33 cellular contexts compared by ENCODE assay signal in the genomic region with DNA sequence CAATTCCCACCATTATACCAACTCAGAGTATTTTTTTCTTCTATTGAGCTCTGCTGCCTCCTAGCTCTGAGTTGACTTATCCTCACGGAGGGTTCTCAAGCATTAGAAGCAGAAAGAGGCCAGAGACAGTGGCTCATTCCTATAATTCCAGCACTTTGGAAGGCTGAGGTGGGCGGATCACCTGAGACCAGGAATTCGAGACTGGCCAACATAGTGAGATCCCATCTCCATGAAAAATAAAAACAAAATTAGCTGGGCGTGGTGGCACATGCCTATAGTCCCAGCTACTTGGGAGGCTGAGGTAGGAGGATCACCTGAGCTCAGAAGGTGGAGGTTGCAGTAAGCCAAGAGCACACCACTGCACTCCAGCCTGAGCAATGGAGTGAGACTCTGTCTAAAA. TPM values are rescaled to one million over a fixed set of nuclear protein-coding genes. Genes with fewer than 3 reads are reported as not detected.
A peak's percentile ranks its signal among the peaks of the same experiment; 100 is the strongest.
DNase-seq lines count a peak whose midpoint lies in the region; ATAC-seq and TF ChIP-seq lines count a peak whose summit lies in the region.
"Had no signal": no experiment of that assay in that cellular context is flagged by ENCODE, and none has a peak within 500 bp of the region (broad histone marks: within the 10 kb centered on the region; RNA-seq: fewer than 3 reads in every experiment).

No MANE protein-coding gene starts in this region.

- no TSS peak for BruUV-seq in OCI-LY7 (replicated peaks; lab: Mats Ljungman, UMichigan)

- H4K20me1 ChIP-seq in GM23248 (ENCODE audit: insufficient read depth) (no peaks in the 10 kb centered on the region), OCI-LY7 (ENCODE audit: insufficient read depth, low read length) (no peaks in the 10 kb centered on the region)

- intact Hi-C loops in OCI-LY7 (cut with micrococcal nuclease; ENCODE audit: unreplicated experiment) = loop anchor here (2.0 kb wide), 1 partner anchor 51 kb away; the partner anchor contains the start of gene PSMD9

- H3K27me3 ChIP-seq in GM23248 (replicated peaks; ENCODE audit: insufficient read depth) = no peaks in the 10 kb centered on the region
- H3K27me3 ChIP-seq in neutrophil = no peaks in the 10 kb centered on the region
- H3K27me3 ChIP-seq: esophagus squamous epithelium, right atrium auricular region, SJCRH30, testis had no signal

- H3K4me3 Mint-ChIP-seq in activated naive CD8-positive, alpha-beta T cell treated with anti-CD3 and anti-CD28 coated beads for 36 hours = no peak overlapping the region
- H3K4me3 Mint-ChIP-seq: activated T-helper 17 cell treated with anti-CD3 and anti-CD28 coated beads, Interleukin-2, amount 50 U/mL, for 72 hours; dendritic cell treated with granulocyte-macrophage colony-stimulating factor and Interleukin-4, amounts not matched to agents 40 ng/mL and 50 ng/mL, for 4 days; nephron progenitor cell had no signal

- no peaks in the 10 kb centered on the region for H3K36me3 Mint-ChIP-seq in activated naive CD8-positive, alpha-beta T cell treated with anti-CD3 and anti-CD28 coated beads for 36 hours
- H3K36me3 Mint-ChIP-seq: activated naive CD4-positive, alpha-beta T cell treated with anti-CD3 and anti-CD28 coated beads, Interleukin-2, amount 50 U/mL, for 72 hours had no signal

- no peaks in the 10 kb centered on the region for H3K36me3 ChIP-seq in GM23248 (ENCODE audit: low read depth)
- H3K36me3 ChIP-seq in OCI-LY7 (ENCODE audit: insufficient read depth, low read length) = no peaks in the 10 kb centered on the region
- no peaks in the 10 kb centered on the region for H3K36me3 ChIP-seq in neutrophil
- H3K36me3 ChIP-seq: lower lobe of right lung, right atrium auricular region, SJCRH30, WERI-Rb-1 had no signal

- no peak overlapping the region for H3K27ac Mint-ChIP-seq in activated naive CD8-positive, alpha-beta T cell treated with anti-CD3 and anti-CD28 coated beads for 36 hours
- H3K27ac Mint-ChIP-seq: activated T-helper 17 cell treated with anti-CD3 and anti-CD28 coated beads, Interleukin-2, amount 50 U/mL, for 72 hours; dendritic cell treated with granulocyte-macrophage colony-stimulating factor and Interleukin-4, amounts not matched to agents 40 ng/mL and 50 ng/mL, for 4 days; nephron progenitor cell had no signal

- CTCF ChIA-PET in OCI-LY7 (lab: Charles Lee; ENCODE audit: unreplicated experiment) = interaction anchor here (1.1 to 1.5 kb wide), 3 partner anchors 27 to 43 kb away, joined by 3 to 7 read pairs (median 4); no protein-coding TSS in a partner anchor

- TF ChIP-seq CTCF in OCI-LY7 (conservative IDR thresholded peaks at IDR 0.05; ENCODE audit: low read length) (peak; percentile 41; the same call in 1 of the 2 replicates), choroid plexus epithelial cell (conservative IDR thresholded peaks at IDR 0.05; ENCODE audit: low read depth, low read length) (peak; percentile 39), neutrophil (IDR thresholded peaks at IDR 0.05) (no peak)

- DNase-seq in GM23248 (peak; percentile 27), OCI-LY7 (ENCODE audit: low spot score) (no peak), choroid plexus epithelial cell (ENCODE audit: low read depth) (peak; percentile 34), NCI-H345 (lab: John Stamatoyannopoulos, UW) (no peak)
- DNase-seq in activated naive CD8-positive, alpha-beta T cell treated with anti-CD3 and anti-CD28 coated beads for 36 hours = no peak
- DNase-seq: activated CD4-positive, alpha-beta T cell treated with anti-CD3 and anti-CD28 coated beads for 48 hours; anterior cingulate cortex; COR-L47; esophagus squamous epithelium; GF-D8; hippocampal formation; Kasumi-1; lower lobe of right lung; NCI-H1417; NCI-H2081; NCI-H2227 treated with DMSO at 0.1 percent for 48 hours; NCI-H69; nephron progenitor cell; SJCRH30; stimulated activated naive CD4-positive, alpha-beta T cell treated with Interleukin-2 at 50 U/mL for 16 hours; testis; WERI-Rb-1 had no signal

- no peaks in the 10 kb centered on the region for H3K4me1 ChIP-seq in GM23248 (ENCODE audit: insufficient read depth)
- peaks cover 13% of the 10 kb centered on the region for H3K4me1 ChIP-seq in OCI-LY7 (ENCODE audit: insufficient read depth, low read length, poor library complexity, severe bottlenecking)
- peaks cover 68 to 71% of the 10 kb centered on the region in 2 experiments for H3K4me1 ChIP-seq in neutrophil (ENCODE audit: control insufficient read depth in 1 of 2, insufficient read depth in 1 of 2, low read depth in 1 of 2, low read length in 1 of 2)
- H3K4me1 ChIP-seq: SJCRH30 had no signal

- H3K27ac ChIP-seq in GM23248 (no peak overlapping the region), OCI-LY7 (ENCODE audit: low read depth, low read length, poor library complexity, severe bottlenecking) (no peak overlapping the region), neutrophil (peak overlapping the region; percentile 17)
- H3K27ac ChIP-seq: C4-2B, esophagus squamous epithelium, lower lobe of right lung, right atrium auricular region, SJCRH30, testis, WERI-Rb-1 had no signal

- in situ Hi-C loops in GM23248 (cut with MboI) = no loop called here

- ATAC-seq in HG03095 (IDR thresholded peaks at IDR 0.05; ENCODE audit: unreplicated experiment) (no peak), HG02798 (IDR thresholded peaks at IDR 0.05; ENCODE audit: poor library complexity, unreplicated experiment) (no peak)
- ATAC-seq: activated naive CD4-positive, alpha-beta T cell treated with anti-CD3 and anti-CD28 coated beads, Interleukin-2, amount 50 U/mL, for 72 hours; activated T-helper 17 cell treated with anti-CD3 and anti-CD28 coated beads, Interleukin-2, amount 50 U/mL, for 72 hours; lower lobe of right lung had no signal

- H3K4me3 ChIP-seq in GM23248 (no peak overlapping the region), OCI-LY7 (ENCODE audit: low read depth, low read length, poor library complexity, severe bottlenecking) (no peak overlapping the region), choroid plexus epithelial cell (ENCODE audit: low read depth, low read length) (no peak overlapping the region), neutrophil (ENCODE audit: low read depth in 1 of 2, low read length in 1 of 2) (no peak overlapping the region)
- H3K4me3 ChIP-seq: esophagus squamous epithelium, lower lobe of right lung, right atrium auricular region, SJCRH30, smooth muscle cell had no signal

- no peak overlapping the region for H3K9ac ChIP-seq in GM23248

- H3K9me3 Mint-ChIP-seq in activated naive CD8-positive, alpha-beta T cell treated with anti-CD3 and anti-CD28 coated beads for 36 hours = no peaks in the 10 kb centered on the region
- H3K9me3 Mint-ChIP-seq: activated naive CD4-positive, alpha-beta T cell treated with anti-CD3 and anti-CD28 coated beads, Interleukin-2, amount 50 U/mL, for 72 hours; activated T-helper 17 cell treated with anti-CD3 and anti-CD28 coated beads, Interleukin-2, amount 50 U/mL, for 72 hours; dendritic cell treated with granulocyte-macrophage colony-stimulating factor and Interleukin-4, amounts not matched to agents 40 ng/mL and 50 ng/mL, for 4 days had no signal

- WGBS in GM23248 (ENCODE audit: low coverage in 1 of 2, low lambda C conversion rate in 2 of 2, missing lambda C conversion rate in 2 of 2), 2 experiments = 77 to 79% methylated on average over 4 of the region's 4 CpGs

- POLR2A ChIA-PET in OCI-LY7 (lab: Charles Lee) = interaction anchor here (0.6 to 1.1 kb wide), 4 partner anchors 22 to 272 kb away, joined by 3 to 8 read pairs (median 3); no protein-coding TSS in a partner anchor

- peaks cover 14% of the 10 kb centered on the region for H3F3A ChIP-seq in GM23248 (ENCODE audit: insufficient read depth)

- no peaks in the 10 kb centered on the region for H3K27me3 Mint-ChIP-seq in activated naive CD8-positive, alpha-beta T cell treated with anti-CD3 and anti-CD28 coated beads for 36 hours
- H3K27me3 Mint-ChIP-seq: activated T-helper 17 cell treated with anti-CD3 and anti-CD28 coated beads, Interleukin-2, amount 50 U/mL, for 72 hours had no signal

- peaks cover 14% of the 10 kb centered on the region for H3K4me1 Mint-ChIP-seq in activated naive CD8-positive, alpha-beta T cell treated with anti-CD3 and anti-CD28 coated beads for 36 hours

- H3K9me3 ChIP-seq in GM23248 (ENCODE audit: low read depth) (no peaks in the 10 kb centered on the region), OCI-LY7 (ENCODE audit: low read length) (no peaks in the 10 kb centered on the region), neutrophil (no peaks in the 10 kb centered on the region)
- H3K9me3 ChIP-seq: esophagus squamous epithelium, lower lobe of right lung, right atrium auricular region, SJCRH30, testis had no signal

- H3K9me2 ChIP-seq in GM23248 (ENCODE audit: insufficient read depth) (no peaks in the 10 kb centered on the region), OCI-LY7 (ENCODE audit: insufficient read depth, low read length) (no peaks in the 10 kb centered on the region)

- H2AFZ ChIP-seq in GM23248 = no peak overlapping the region
- no peak overlapping the region for H2AFZ ChIP-seq in OCI-LY7 (ENCODE audit: low read length)

- H3K4me2 ChIP-seq in GM23248 (ENCODE audit: unreplicated experiment) (no peak overlapping the region), OCI-LY7 (ENCODE audit: low read length) (peak overlapping the region; percentile 24)
- H3K4me2 ChIP-seq: smooth muscle cell had no signal

- no peaks in the 10 kb centered on the region for H3K79me2 ChIP-seq in GM23248 (ENCODE audit: insufficient read depth)
- H3K79me2 ChIP-seq in OCI-LY7 (ENCODE audit: insufficient read depth, low read depth, low read length) = no peaks in the 10 kb centered on the region

RNA-seq across cellular contexts. Expression of gene HPD, which starts 21.0 kb away (rescaled TPM):
- total RNA-seq in GM23248 (2014; rRNA removed; shearing (Covaris generic)) = not detected in 2 replicates
- not detected in 2 replicates for polyA plus RNA-seq in GM23248 (2016; fragmentation: Nextera tagmentation; extraction: Ambion mirVana)
- total RNA-seq in OCI-LY7 (2014; rRNA removed; shearing (Covaris generic)) = not detected in 2 replicates
- not detected in 2 replicates for total RNA-seq in OCI-LY7 (2022)
- total RNA-seq in activated naive CD8-positive, alpha-beta T cell treated with anti-CD3 and anti-CD28 coated beads for 36 hours = not detected
- total RNA-seq: activated T-helper 17 cell treated with anti-CD3 and anti-CD28 coated beads, Interleukin-2, amount 50 U/mL, for 72 hours; mononuclear cell; SJCRH30; smooth muscle cell; urinary bladder had no signal
- polyA plus RNA-seq: smooth muscle cell had no signal

RNA-seq across cellular contexts. Expression of gene SETD1B, which starts 33.9 kb away (rescaled TPM):
- total RNA-seq in GM23248 (2014; rRNA removed; shearing (Covaris generic)) = 2.0 and 2.7 TPM in 2 replicates
- 1.7 and 2.0 TPM in 2 replicates for polyA plus RNA-seq in GM23248 (2016; fragmentation: Nextera tagmentation; extraction: Ambion mirVana)
- total RNA-seq in OCI-LY7 (2014; rRNA removed; shearing (Covaris generic)) = 3.3 and 4.7 TPM in 2 replicates
- 22.5 and 24.3 TPM in 2 replicates for total RNA-seq in OCI-LY7 (2022)
- 10 to 100 TPM; 15.0 to 15.6 TPM for total RNA-seq in activated naive CD8-positive, alpha-beta T cell treated with anti-CD3 and anti-CD28 coated beads for 36 hours

RNA-seq across cellular contexts. Expression of gene RHOF, which starts 44.2 kb away (rescaled TPM):
- total RNA-seq in GM23248 (2014; rRNA removed; shearing (Covaris generic)) = 6.7 and 8.2 TPM in 2 replicates
- polyA plus RNA-seq in GM23248 (2016; fragmentation: Nextera tagmentation; extraction: Ambion mirVana) = 1.5 and 2.4 TPM in 2 replicates
- 23.5 and 29.2 TPM in 2 replicates for total RNA-seq in OCI-LY7 (2014; rRNA removed; shearing (Covaris generic))
- total RNA-seq in OCI-LY7 (2022) = 45.7 and 53.7 TPM in 2 replicates
- total RNA-seq in activated naive CD8-positive, alpha-beta T cell treated with anti-CD3 and anti-CD28 coated beads for 36 hours = 10 to 100 TPM; 78.6 to 85.5 TPM

RNA-seq across cellular contexts. Expression of gene PSMD9, which starts 50.9 kb away (rescaled TPM):
- total RNA-seq in GM23248 (2014; rRNA removed; shearing (Covaris generic)) = 93.7 and 134 TPM in 2 replicates
- polyA plus RNA-seq in GM23248 (2016; fragmentation: Nextera tagmentation; extraction: Ambion mirVana) = 129 and 141 TPM in 2 replicates
- total RNA-seq in OCI-LY7 (2014; rRNA removed; shearing (Covaris generic)) = 135 and 142 TPM in 2 replicates
- total RNA-seq in OCI-LY7 (2022) = 89.2 and 90.2 TPM in 2 replicates
- total RNA-seq in activated naive CD8-positive, alpha-beta T cell treated with anti-CD3 and anti-CD28 coated beads for 36 hours = 10 to 100 TPM; 64.3 to 68.5 TPM

Comparison
In these comparisons a context has a peak if more than half of its experiments do, and no peak if none do; other contexts are left out.
1. DNase-seq: peak in GM23248 (single experiment) and choroid plexus epithelial cell (single experiment); none in OCI-LY7 (single experiment), activated naive CD8-positive, alpha-beta T cell treated with anti-CD3 and anti-CD28 coated beads for 36 hours (single experiment) and NCI-H345 (single experiment).